Comparison of ENCODE assay signal across 18 cellular contexts in the genomic region with DNA sequence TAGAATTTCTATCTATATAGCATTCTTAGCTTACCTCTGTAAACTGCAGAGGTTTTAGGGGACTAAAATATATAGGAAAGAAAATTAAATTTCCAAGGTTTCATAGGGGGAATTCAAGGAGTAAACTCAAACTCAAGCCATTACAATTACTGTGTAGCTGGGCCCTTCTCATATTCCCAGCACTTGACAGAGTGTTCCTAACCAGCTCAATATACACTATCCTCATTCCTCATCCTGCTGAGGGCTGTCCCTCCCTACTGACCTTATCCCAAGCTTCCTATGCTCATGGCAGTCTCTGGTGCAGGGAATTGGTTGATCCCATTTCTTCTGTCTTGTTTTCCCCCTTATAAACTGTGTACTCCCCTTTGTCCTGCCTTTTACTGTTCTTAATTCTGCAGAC.
"Had no signal": no experiment of that assay in that cellular context is flagged by ENCODE, and none has a peak within 500 bp of the region (broad histone marks: within the 10 kb centered on the region; RNA-seq: fewer than 3 reads in every experiment).

No MANE protein-coding gene starts in this region.

- H2AFZ ChIP-seq: neural progenitor cell had no signal

- DNase-seq: effector CD8-positive, alpha-beta T cell; foreskin melanocyte; heart left ventricle; hippocampal formation; left colon; mammary epithelial cell; occipital lobe; pancreas; right cardiac atrium; stimulated activated CD4-positive, alpha-beta T cell treated with anti-CD3 and anti-CD28 coated beads, Interleukin-2, amount 100 ng/mL, for 48 hours; tibial artery had no signal

- H3K36me3 Mint-ChIP-seq: natural killer cell treated with Interleukin-12 subunit alpha and Interleukin-12 subunit beta and Interleukin-15 and Interleukin-18, amount 100 ng/mL, for 72 hours; neural progenitor cell had no signal

- H3K9me3 ChIP-seq: pancreas, tibial artery, upper lobe of left lung had no signal

- H3K27ac Mint-ChIP-seq: neural progenitor cell; progenitor cell of endocrine pancreas; stimulated activated naive CD8-positive, alpha-beta T cell treated with anti-CD3 and anti-CD28 coated beads, Interleukin-15, Interleukin-2, amounts not matched to agents 100 ng/mL and 50 ng/mL, for 24 hours had no signal

- H3K4me1 Mint-ChIP-seq: neural progenitor cell had no signal

- H3K4me2 ChIP-seq: neural progenitor cell, smooth muscle cell had no signal

- ATAC-seq: heart left ventricle; left colon; natural killer cell treated with Interleukin-12 subunit alpha and Interleukin-12 subunit beta and Interleukin-15 and Interleukin-18, amount 100 ng/mL, for 72 hours; pancreas; right cardiac atrium had no signal

- H3K27me3 ChIP-seq: heart left ventricle, neural progenitor cell, pancreas, tibial artery, upper lobe of left lung had no signal

- H3K9ac ChIP-seq: neural progenitor cell had no signal

- H3K27ac ChIP-seq: heart left ventricle, neural progenitor cell, pancreas, tibial artery, upper lobe of left lung had no signal

- H3K4me3 ChIP-seq: coronary artery, heart left ventricle, neural progenitor cell, pancreas, smooth muscle cell, tibial artery, upper lobe of left lung had no signal

- H3K36me3 ChIP-seq: neural progenitor cell, pancreas had no signal

- H3K9me3 Mint-ChIP-seq: natural killer cell treated with Interleukin-12 subunit alpha and Interleukin-12 subunit beta and Interleukin-15 and Interleukin-18, amount 100 ng/mL, for 72 hours; neural progenitor cell; stimulated activated naive CD8-positive, alpha-beta T cell treated with anti-CD3 and anti-CD28 coated beads, Interleukin-15, Interleukin-2, amounts not matched to agents 100 ng/mL and 50 ng/mL, for 24 hours had no signal

- H3K4me3 Mint-ChIP-seq: natural killer cell treated with Interleukin-12 subunit alpha and Interleukin-12 subunit beta and Interleukin-15 and Interleukin-18, amount 100 ng/mL, for 72 hours; neural progenitor cell; stimulated activated naive CD8-positive, alpha-beta T cell treated with anti-CD3 and anti-CD28 coated beads, Interleukin-15, Interleukin-2, amounts not matched to agents 100 ng/mL and 50 ng/mL, for 24 hours had no signal

- H3K27me3 Mint-ChIP-seq: natural killer cell treated with Interleukin-12 subunit alpha and Interleukin-12 subunit beta and Interleukin-15 and Interleukin-18, amount 100 ng/mL, for 72 hours; progenitor cell of endocrine pancreas; stimulated activated naive CD8-positive, alpha-beta T cell treated with anti-CD3 and anti-CD28 coated beads, Interleukin-15, Interleukin-2, amounts not matched to agents 100 ng/mL and 50 ng/mL, for 24 hours had no signal
